3 cellular contexts compared by ENCODE assay signal in the genomic region with DNA sequence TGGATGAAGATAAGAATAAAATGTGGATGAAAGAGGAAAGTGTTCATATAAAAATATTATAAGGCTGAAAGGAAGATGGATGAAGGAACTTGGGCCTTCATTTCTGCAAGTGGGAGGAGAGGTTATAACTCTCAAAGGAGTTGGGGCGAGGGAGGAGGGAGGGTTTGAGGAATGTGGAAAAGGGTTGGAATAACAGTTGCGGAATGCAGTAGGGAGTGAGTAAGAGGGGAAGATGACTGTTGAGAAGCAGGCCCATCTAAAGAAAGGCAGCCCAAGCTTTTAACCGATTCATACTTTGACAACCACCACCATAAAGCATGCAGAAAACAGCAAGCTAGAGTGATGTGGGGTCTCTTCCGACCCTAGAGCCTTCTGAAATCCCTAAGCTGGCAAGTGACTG.
A peak's percentile ranks its signal among the peaks of the same experiment; 100 is the strongest.
TF ChIP-seq lines count a peak whose summit lies in the region.

No MANE protein-coding gene starts in this region.

TF ChIP-seq in A549, 52 proteins besides CTCF, POLR2A, EP300 and RAD21:
- TF ChIP-seq ZSCAN20 (CRISPR knock-in tag; IDR thresholded peaks at IDR 0.05): no peak
- no peak for TF ChIP-seq JUN (IDR thresholded peaks at IDR 0.05)
- TF ChIP-seq GATA3 (IDR thresholded peaks at IDR 0.05; ENCODE audit: borderline replicate concordance): no peak
- no peak for TF ChIP-seq MAX (IDR thresholded peaks at IDR 0.05)
- TF ChIP-seq FOSL2 (IDR thresholded peaks at IDR 0.05): no peak
- no peak for TF ChIP-seq FOSL2 (CRISPR knock-in tag; IDR thresholded peaks at IDR 0.05)
- no peak for TF ChIP-seq NR3C1 (IDR thresholded peaks at IDR 0.05)
- no peak for TF ChIP-seq BHLHE40 (IDR thresholded peaks at IDR 0.05; ENCODE audit: low read depth, low read length)

TF ChIP-seq in IMR-90, 13 proteins besides CTCF, POLR2A, EP300 and RAD21:
- TF ChIP-seq MAZ (IDR thresholded peaks at IDR 0.05; ENCODE audit: borderline replicate concordance, low read depth, low read length) (peak; percentile 76), CEBPB (IDR thresholded peaks at IDR 0.05; ENCODE audit: low read depth, low read length) (peak; percentile 58), SMC3 (IDR thresholded peaks at IDR 0.05; ENCODE audit: low read depth, low read length) (no peak), CHD1 (IDR thresholded peaks at IDR 0.05; ENCODE audit: low read depth, low read length) (no peak), RCOR1 (IDR thresholded peaks at IDR 0.05; ENCODE audit: insufficient replicate concordance, low read length) (peak; percentile 61), FOS (IDR thresholded peaks at IDR 0.05; ENCODE audit: low read depth, low read length) (0 out of 2 replicates have a peak, but pooled peaks have one; percentile 20)
TF ChIP-seq in IMR-90: peak in this region for 4.

TF ChIP-seq in H1, 55 proteins besides CTCF, POLR2A, EP300 and RAD21:
- TF ChIP-seq TEAD4 (IDR thresholded peaks at IDR 0.05; ENCODE audit: low read depth, low read length): peak; percentile 94
- TF ChIP-seq EGR1 (IDR thresholded peaks at IDR 0.05; ENCODE audit: borderline replicate concordance, low read depth, low read length): 0 out of 2 replicates have a peak, but pooled peaks have one; percentile 15
- TF ChIP-seq CBX8 (IDR thresholded peaks at IDR 0.05; ENCODE audit: borderline replicate concordance, low read depth, low read length): no peak
TF ChIP-seq in H1: peak in this region for 2.
